ENCODE assay signal across 8 cellular contexts in genomic region chr1:36386262-36387140, GRCh38. TPM values are rescaled to one million over a fixed set of nuclear protein-coding genes. Genes with fewer than 3 reads are reported as not detected.
DNase-seq lines count a peak whose midpoint lies in the region; ATAC-seq and TF ChIP-seq lines count a peak whose summit lies in the region.

No MANE protein-coding gene starts in this region.

- peaks cover 32 to 38% of the 10 kb centered on the region in 2 donors for H3K4me1 ChIP-seq in duodenal mucosa (ENCODE audit: control insufficient read depth in 1 of 2, insufficient read depth in 2 of 2, low read length in 2 of 2)

- no peak for TF ChIP-seq CTCF in AG09319 (IDR thresholded peaks at IDR 0.05; ENCODE audit: low read depth, low read length)
- no peak for TF ChIP-seq CTCF in lower leg skin (IDR thresholded peaks at IDR 0.05)

- TF ChIP-seq POLR2A in GM19099 (IDR thresholded peaks at IDR 0.05; ENCODE audit: extremely low read depth, insufficient read length, low read depth) = peak; percentile 87
- TF ChIP-seq POLR2A in lower leg skin (IDR thresholded peaks at IDR 0.05) = no peak

- 1% methylated on average over 14 of the region's 14 CpGs for WGBS in lower leg skin, 2 donors

- H3K4me3 ChIP-seq in duodenal mucosa (ENCODE audit: low read depth in 1 of 2, low read length in 2 of 2) (peak overlapping the region; percentile 74 to 84), lower leg skin (ENCODE audit: low read depth, poor library complexity, severe bottlenecking) (peak overlapping the region; percentile 27)

- ATAC-seq in HG03457 (IDR thresholded peaks at IDR 0.05; ENCODE audit: unreplicated experiment) = peak; percentile 33

- intact Hi-C loops in lower leg skin (cut with DNase I; ENCODE audit: low total_unique reads) = no loop called here

- no peaks in the 10 kb centered on the region for H3K9me3 ChIP-seq in duodenal mucosa (ENCODE audit: control insufficient read depth in 1 of 2, low read length in 2 of 2)

- peaks cover 7 to 14% of the 10 kb centered on the region in 2 donors for H3K36me3 ChIP-seq in duodenal mucosa (ENCODE audit: control insufficient read depth in 1 of 2, insufficient read depth in 2 of 2, low read length in 2 of 2)

- peak overlapping the region; percentile 87 to 88 for H3K9ac ChIP-seq in duodenal mucosa (ENCODE audit: low read depth in 1 of 2, low read length in 2 of 2)

- peak overlapping the region; percentile 92 for H3K27ac ChIP-seq in duodenal mucosa (ENCODE audit: low read depth, low read length)

- no peaks in the 10 kb centered on the region for H3K27me3 ChIP-seq in duodenal mucosa (ENCODE audit: control insufficient read depth in 1 of 2, insufficient read depth in 2 of 2, low read length in 2 of 2)

- DNase-seq in AG09319 (ENCODE audit: extremely low read depth, low read depth) (peak; percentile 99), NCI-H748 treated with DMSO at 0.1 percent for 48 hours (lab: John Stamatoyannopoulos, UW) (peak; percentile 37), lower leg skin (ENCODE audit: low spot score in 2 of 2) (peak; percentile 98)
- peak; percentile 89 to 92 for DNase-seq in activated CD4-positive, alpha-beta T cell treated with anti-CD3 and anti-CD28 coated beads, Interleukin-2, amount 50 U/mL, for 4 hours
- peak; percentile 79 to 92 for DNase-seq in stimulated activated CD4-positive, alpha-beta T cell treated with anti-CD3 and anti-CD28 coated beads, Interleukin-4, amount 100 ng/mL, for 48 hours (ENCODE audit: low read depth in 2 of 2)

RNA-seq across cellular contexts. Expression of gene STK40, which starts 0.8 kb away (rescaled TPM):
- 10 to 100 TPM; 58.7 to 73.1 (median 63.0) TPM for total RNA-seq in lower leg skin

RNA-seq across cellular contexts. Expression of gene LSM10, which starts 11.2 kb away (rescaled TPM):
- total RNA-seq in lower leg skin = 10 to 100 TPM; 21.0 to 32.2 (median 27.0) TPM

Comparison
In these comparisons a context has a peak if more than half of its experiments do, and no peak if none do; other contexts are left out.
1. Peak in every context shown above with its lines: DNase-seq, ATAC-seq, H3K4me3 ChIP-seq and H3K27ac ChIP-seq.
2. DNase-seq: peak in every context shown above with its lines; median percentile 99 in AG09319; 98 in lower leg skin; 90 in activated CD4-positive, alpha-beta T cell treated with anti-CD3 and anti-CD28 coated beads, Interleukin-2, amount 50 U/mL, for 4 hours; 86 in stimulated activated CD4-positive, alpha-beta T cell treated with anti-CD3 and anti-CD28 coated beads, Interleukin-4, amount 100 ng/mL, for 48 hours; 37 in NCI-H748 treated with DMSO at 0.1 percent for 48 hours.